Comparison of ENCODE assay signal across 1 cellular context in genomic region chr3:150635076-150635475, GRCh38.
TF ChIP-seq lines count a peak whose summit lies in the region.

No MANE protein-coding gene starts in this region.

TF ChIP-seq in GM12878, 131 proteins besides CTCF, POLR2A, EP300 and RAD21 (continued from another document):
- TF ChIP-seq PKNOX1 (IDR thresholded peaks at IDR 0.05) (no peak), RELA (IDR thresholded peaks at IDR 0.05; ENCODE audit: borderline replicate concordance, partially characterized antibody) (no peak), HDGF (IDR thresholded peaks at IDR 0.05) (no peak), CBX3 (IDR thresholded peaks at IDR 0.05; ENCODE audit: borderline replicate concordance, low read depth) (no peak), SMC3 (IDR thresholded peaks at IDR 0.05; ENCODE audit: borderline replicate concordance, low read length) (no peak), RB1 (IDR thresholded peaks at IDR 0.05; ENCODE audit: borderline replicate concordance) (no peak), ATF3 (IDR thresholded peaks at IDR 0.05; ENCODE audit: borderline replicate concordance, extremely low read depth, low read depth, low read length) (no peak), ZBTB11 (CRISPR knock-in tag; IDR thresholded peaks at IDR 0.05) (no peak), RAD51 (IDR thresholded peaks at IDR 0.05) (no peak)
